ENCODE assay signal across 14 cellular contexts in genomic region chr3:151351216-151351615, GRCh38. TPM values are rescaled to one million over a fixed set of nuclear protein-coding genes. Genes with fewer than 3 reads are reported as not detected.
DNase-seq lines count a peak whose midpoint lies in the region; ATAC-seq and TF ChIP-seq lines count a peak whose summit lies in the region.
"Had no signal": no experiment of that assay in that cellular context is flagged by ENCODE, and none has a peak within 500 bp of the region (broad histone marks: within the 10 kb centered on the region; RNA-seq: fewer than 3 reads in every experiment).

No MANE protein-coding gene starts in this region.

- no peaks in the 10 kb centered on the region for H3K79me2 ChIP-seq in DOHH2 (ENCODE audit: control insufficient read depth, low read length)

- H3K9me3 Mint-ChIP-seq in CD4-positive, alpha-beta memory T cell, result no peaks in the 10 kb centered on the region
- H3K9me3 Mint-ChIP-seq: activated CD4-positive, alpha-beta memory T cell treated with anti-CD3 and anti-CD28 coated beads for 36 hours; brain had no signal

- peak overlapping the region; percentile 16; the same call in 1 of the 2 replicates for H3K4me2 ChIP-seq in DOHH2 (ENCODE audit: low read length)

- H3K27ac Mint-ChIP-seq in CD4-positive, alpha-beta memory T cell, result no peak overlapping the region
- H3K27ac Mint-ChIP-seq: activated CD4-positive, alpha-beta memory T cell treated with anti-CD3 and anti-CD28 coated beads for 36 hours; brain had no signal

- intact Hi-C loops in CD4-positive, alpha-beta memory T cell (cut with micrococcal nuclease), result no loop called here
- intact Hi-C loops in posterior vena cava (cut with DNase I), result no loop called here

- peaks cover 10 to 15% of the 10 kb centered on the region in 2 donors for H3K27me3 Mint-ChIP-seq in CD4-positive, alpha-beta memory T cell

- H3K36me3 ChIP-seq in DOHH2 (ENCODE audit: control insufficient read depth, low read length), result no peaks in the 10 kb centered on the region
- H3K36me3 ChIP-seq in CD4-positive, alpha-beta memory T cell (ENCODE audit: insufficient read depth, low read length), result no peaks in the 10 kb centered on the region
- H3K36me3 ChIP-seq: tibial nerve had no signal

- no peaks in the 10 kb centered on the region for H3F3A ChIP-seq in DOHH2 (ENCODE audit: control insufficient read depth, insufficient read depth)

- H3K27me3 ChIP-seq in DOHH2 (ENCODE audit: control insufficient read depth, low read length), result no peaks in the 10 kb centered on the region
- H3K27me3 ChIP-seq in CD4-positive, alpha-beta memory T cell (ENCODE audit: insufficient read depth, low read length), result peaks cover under 1% of the 10 kb centered on the region
- H3K27me3 ChIP-seq: foreskin keratinocyte, tibial nerve had no signal

- H3K4me3 Mint-ChIP-seq in CD4-positive, alpha-beta memory T cell, result no peak overlapping the region
- H3K4me3 Mint-ChIP-seq: activated CD4-positive, alpha-beta memory T cell treated with anti-CD3 and anti-CD28 coated beads for 36 hours; brain had no signal

- H4K20me1 ChIP-seq in DOHH2 (ENCODE audit: control insufficient read depth, insufficient read depth, low read depth, low read length), result no peaks in the 10 kb centered on the region

- no peak overlapping the region for H3K4me3 ChIP-seq in DOHH2 (ENCODE audit: low read length)
- H3K4me3 ChIP-seq in CD4-positive, alpha-beta memory T cell (ENCODE audit: low read length in 2 of 2), result no peak overlapping the region
- H3K4me3 ChIP-seq: tibial nerve had no signal

- no peak overlapping the region for H3K27ac ChIP-seq in DOHH2 (ENCODE audit: low read depth, low read length)
- H3K27ac ChIP-seq in CD4-positive, alpha-beta memory T cell (ENCODE audit: low read depth, low read length), result no peak overlapping the region
- H3K27ac ChIP-seq: foreskin keratinocyte, tibial nerve had no signal

- no peak for TF ChIP-seq CTCF in DOHH2 (IDR thresholded peaks at IDR 0.05; ENCODE audit: low read depth, low read length, poor library complexity, severe bottlenecking)

- DNase-seq in NOMO-1 treated with DMSO at 0.1 percent for 48 hours (lab: John Stamatoyannopoulos, UW; ENCODE audit: unreplicated experiment), result peak; percentile 77
- no peak for DNase-seq in NCI-H2196 (lab: John Stamatoyannopoulos, UW; ENCODE audit: unreplicated experiment)
- no peak for DNase-seq in DMS53 (lab: John Stamatoyannopoulos, UW)
- DNase-seq in CD4-positive, alpha-beta memory T cell, result no peak
- no peak for DNase-seq in posterior vena cava (ENCODE audit: low spot score)
- DNase-seq: activated CD4-positive, alpha-beta memory T cell treated with anti-CD3 and anti-CD28 coated beads for 36 hours; foreskin keratinocyte; RPMI8226 had no signal

- H3K4me1 Mint-ChIP-seq in CD4-positive, alpha-beta memory T cell, result peaks cover 0 to 4% (median 2%) of the 10 kb centered on the region in 4 donors

- H3K4me1 ChIP-seq in DOHH2 (ENCODE audit: control insufficient read depth, low read length), result peaks cover 21% of the 10 kb centered on the region
- H3K4me1 ChIP-seq in CD4-positive, alpha-beta memory T cell (ENCODE audit: insufficient read depth, low read length), result no peaks in the 10 kb centered on the region
- H3K4me1 ChIP-seq: foreskin keratinocyte had no signal

- no peaks in the 10 kb centered on the region for H3K9me3 ChIP-seq in DOHH2 (ENCODE audit: control insufficient read depth, insufficient read depth, low read length)
- H3K9me3 ChIP-seq in CD4-positive, alpha-beta memory T cell (ENCODE audit: control insufficient read depth in 1 of 2, low read length in 2 of 2), result no peaks in the 10 kb centered on the region
- H3K9me3 ChIP-seq: tibial nerve had no signal

- POLR2A ChIA-PET in CD4-positive, alpha-beta memory T cell (lab: Charles Lee; ENCODE audit: partially characterized antibody), result no interaction called here

- no peaks in the 10 kb centered on the region for H3K36me3 Mint-ChIP-seq in CD4-positive, alpha-beta memory T cell
- H3K36me3 Mint-ChIP-seq: activated CD4-positive, alpha-beta memory T cell treated with anti-CD3 and anti-CD28 coated beads for 36 hours; brain had no signal

- H3K9me2 ChIP-seq in DOHH2 (replicated peaks; ENCODE audit: control insufficient read depth, low read length), result no peaks in the 10 kb centered on the region

- CTCF ChIA-PET in CD4-positive, alpha-beta memory T cell (lab: Charles Lee; ENCODE audit: partially characterized antibody), result no interaction called here

- peak; percentile 78 for ATAC-seq in GM19397 (IDR thresholded peaks at IDR 0.05; ENCODE audit: unreplicated experiment)
- ATAC-seq in HG02973 (IDR thresholded peaks at IDR 0.05; ENCODE audit: unreplicated experiment), result peak; percentile 83
- ATAC-seq: foreskin keratinocyte had no signal

RNA-seq across cellular contexts. Expression of gene P2RY13, which starts 21.9 kb away (rescaled TPM):
- total RNA-seq in CD4-positive, alpha-beta memory T cell, result not detected
- not detected for polyA plus RNA-seq in CD4-positive, alpha-beta memory T cell
- 1 to 10 TPM; 1.4 to 2.7 TPM for total RNA-seq in posterior vena cava
- total RNA-seq: activated CD4-positive, alpha-beta memory T cell treated with anti-CD3 and anti-CD28 coated beads for 36 hours; foreskin keratinocyte; LHCN-M2 had no signal
- polyA plus RNA-seq: foreskin keratinocyte had no signal

RNA-seq across cellular contexts. Expression of gene P2RY12, which starts 33.3 kb away (rescaled TPM):
- total RNA-seq in CD4-positive, alpha-beta memory T cell, result not detected
- not detected for polyA plus RNA-seq in CD4-positive, alpha-beta memory T cell
- 1 to 10 TPM; 3.1 to 3.7 TPM for total RNA-seq in posterior vena cava
- total RNA-seq: activated CD4-positive, alpha-beta memory T cell treated with anti-CD3 and anti-CD28 coated beads for 36 hours; foreskin keratinocyte; LHCN-M2 had no signal
- polyA plus RNA-seq: foreskin keratinocyte had no signal

RNA-seq across cellular contexts. Expression of gene GPR87, which starts 34.6 kb away (rescaled TPM):
- total RNA-seq in CD4-positive, alpha-beta memory T cell, result not detected
- polyA plus RNA-seq in CD4-positive, alpha-beta memory T cell, result not detected
- total RNA-seq in posterior vena cava, result not detected
- total RNA-seq: LHCN-M2, tibial nerve had no signal

Comparison
In these comparisons a context has a peak if more than half of its experiments do, and no peak if none do; other contexts are left out.
1. RNA of gene P2RY12, which starts 33.3 kb away (total RNA-seq): 3.1 to 3.7 TPM in posterior vena cava; not detected in CD4-positive, alpha-beta memory T cell; every median in the first group is over 4 times any median in the second.